ENCODE assay signal across 14 cellular contexts in genomic region chr6:25094726-25095125, GRCh38.
"Had no signal": no experiment of that assay in that cellular context is flagged by ENCODE, and none has a peak within 500 bp of the region (broad histone marks: within the 10 kb centered on the region; RNA-seq: fewer than 3 reads in every experiment).

No MANE protein-coding gene starts in this region.

- H3K4me1 ChIP-seq: ascending aorta, pancreas, stomach had no signal

- H3K27me3 Mint-ChIP-seq: activated CD8-positive, alpha-beta T cell treated with anti-CD3 and anti-CD28 coated beads for 36 hours; activated naive CD8-positive, alpha-beta T cell treated with anti-CD3 and anti-CD28 coated beads, Interleukin-2, amount 10 ng/mL, durations not matched to agents 7 days and 5 days had no signal

- H3K9me3 Mint-ChIP-seq: activated CD8-positive, alpha-beta T cell treated with anti-CD3 and anti-CD28 coated beads for 36 hours; activated naive CD8-positive, alpha-beta T cell treated with anti-CD3 and anti-CD28 coated beads, Interleukin-2, amount 10 ng/mL, durations not matched to agents 7 days and 5 days had no signal

- H3K27ac Mint-ChIP-seq: activated CD8-positive, alpha-beta T cell treated with anti-CD3 and anti-CD28 coated beads for 36 hours; activated naive CD8-positive, alpha-beta T cell treated with anti-CD3 and anti-CD28 coated beads, Interleukin-2, amount 10 ng/mL, durations not matched to agents 7 days and 5 days had no signal

- H3K4me3 ChIP-seq: ascending aorta, heart left ventricle, pancreas, stomach, thoracic aorta had no signal

- H3K27ac ChIP-seq: ascending aorta, foreskin keratinocyte, heart left ventricle, pancreas, stomach, thoracic aorta had no signal

- H3K4me3 Mint-ChIP-seq: activated CD8-positive, alpha-beta T cell treated with anti-CD3 and anti-CD28 coated beads for 36 hours; activated naive CD8-positive, alpha-beta T cell treated with anti-CD3 and anti-CD28 coated beads, Interleukin-2, amount 10 ng/mL, durations not matched to agents 7 days and 5 days had no signal

- DNase-seq: activated CD4-positive, CD25-positive, alpha-beta regulatory T cell treated with anti-CD3 and anti-CD28 coated beads, Interleukin-2, amount 50 U/mL, for 72 hours; activated CD8-positive, alpha-beta T cell treated with anti-CD3 and anti-CD28 coated beads for 36 hours; activated effector memory CD4-positive, alpha-beta T cell treated with Interleukin-2 at 50 U/mL for 16 hours; activated naive CD8-positive, alpha-beta T cell treated with anti-CD3 and anti-CD28 coated beads, Interleukin-2, amount 10 ng/mL, durations not matched to agents 7 days and 5 days; foreskin keratinocyte; heart left ventricle; islet precursor cell; left ventricle myocardium superior; pancreas; stimulated activated CD4-positive, alpha-beta T cell treated with anti-CD3 and anti-CD28 coated beads, Interleukin-15, amount 100 ng/mL, for 24 hours; stimulated activated CD4-positive, alpha-beta T cell treated with anti-CD3 and anti-CD28 coated beads, Interleukin-4, amount 100 ng/mL, for 24 hours; stomach had no signal

- H3K9me3 ChIP-seq: ascending aorta, heart left ventricle, pancreas, stomach, thoracic aorta had no signal

- ATAC-seq: activated CD8-positive, alpha-beta T cell treated with anti-CD3 and anti-CD28 coated beads for 36 hours; foreskin keratinocyte; heart left ventricle; left ventricle myocardium superior; pancreas had no signal

- H3K27me3 ChIP-seq: ascending aorta, foreskin keratinocyte, heart left ventricle, pancreas, stomach had no signal

- H3K36me3 ChIP-seq: pancreas had no signal
